In the genomic region with DNA sequence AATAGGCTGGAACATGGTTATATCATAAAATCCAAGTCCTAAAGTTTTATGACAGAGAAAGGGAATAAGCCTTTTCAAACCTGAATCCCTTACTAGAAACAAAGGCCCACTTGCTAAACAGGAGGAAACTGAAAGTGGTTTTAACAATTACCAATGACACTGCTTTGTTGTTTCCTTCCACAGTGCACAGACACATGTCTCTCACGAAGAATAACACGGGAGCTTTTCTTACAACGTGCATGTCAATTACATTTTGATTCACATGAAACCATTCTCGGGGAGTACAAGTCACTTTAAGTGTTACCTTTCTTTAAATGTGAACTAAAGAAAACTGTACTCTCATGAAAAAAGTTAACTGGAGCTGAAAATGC, we compare ENCODE assay signal across 11 cellular contexts. TPM values are rescaled to one million over a fixed set of nuclear protein-coding genes. Genes with fewer than 3 reads are reported as not detected.
DNase-seq lines count a peak whose midpoint lies in the region; ATAC-seq and TF ChIP-seq lines count a peak whose summit lies in the region.
"Had no signal": no experiment of that assay in that cellular context is flagged by ENCODE, and none has a peak within 500 bp of the region (broad histone marks: within the 10 kb centered on the region; RNA-seq: fewer than 3 reads in every experiment).

No MANE protein-coding gene starts in this region.

- H3K9ac ChIP-seq in fibroblast of lung (ENCODE audit: insufficient read depth, low read length) = no peak overlapping the region

- no TSS peak for BruUV-seq in MCF 10A (replicated peaks; lab: Mats Ljungman, UMichigan)

- peaks cover 17% of the 10 kb centered on the region for H3K27me3 Mint-ChIP-seq in MCF 10A (ENCODE audit: insufficient read depth, unreplicated experiment)
- peaks cover 2 to 7% of the 10 kb centered on the region in 2 donors for H3K27me3 Mint-ChIP-seq in T-cell
- no peaks in the 10 kb centered on the region for H3K27me3 Mint-ChIP-seq in stimulated activated naive CD8-positive, alpha-beta T cell treated with anti-CD3 and anti-CD28 coated beads, Interleukin-15, amount 100 ng/mL, for 72 hours

- H3K27me3 ChIP-seq in breast epithelium = no peaks in the 10 kb centered on the region
- H3K27me3 ChIP-seq in fibroblast of lung (ENCODE audit: control insufficient read depth, insufficient read depth, low read length) = no peaks in the 10 kb centered on the region
- no peaks in the 10 kb centered on the region for H3K27me3 ChIP-seq in prostate gland (replicated peaks; ENCODE audit: insufficient read depth)
- H3K27me3 ChIP-seq: tibial nerve had no signal

- intact Hi-C loops in MCF 10A (cut with micrococcal nuclease) (loop anchor here (2.0 to 10.0 kb wide), 4 partner anchors 89 to 721 kb away; partner anchors contain the start of genes BRAF, NDUFB2 and SSBP1), breast epithelium (cut with DNase I; ENCODE audit: low total_unique reads) (no loop called here), prostate gland (cut with DNase I) (loop anchor here (5.0 to 10.0 kb wide), 2 partner anchors 339 to 519 kb away; partner anchors contain the start of gene ADCK2)

- H3K9me3 ChIP-seq in breast epithelium (peaks cover 0 to 4% of the 10 kb centered on the region in 2 donors), fibroblast of lung (ENCODE audit: control insufficient read depth, insufficient read depth, low read depth, low read length) (no peaks in the 10 kb centered on the region), prostate gland (no peaks in the 10 kb centered on the region)

- H3K36me3 ChIP-seq in breast epithelium (no peaks in the 10 kb centered on the region), fibroblast of lung (ENCODE audit: control insufficient read depth, insufficient read depth, low read length) (peaks cover under 1% of the 10 kb centered on the region), prostate gland (no peaks in the 10 kb centered on the region)

- H3K27ac ChIP-seq in breast epithelium (no peak overlapping the region), fibroblast of lung (ENCODE audit: insufficient read depth, low read length) (no peak overlapping the region), prostate gland (no peak overlapping the region)
- H3K27ac ChIP-seq: cardiac muscle cell had no signal

- H3K4me2 ChIP-seq in fibroblast of lung (ENCODE audit: extremely low read depth, insufficient read depth, low read length) = peak overlapping the region; percentile 20

- no peak overlapping the region for H2AFZ ChIP-seq in fibroblast of lung (ENCODE audit: low read length)

- H3K9me3 Mint-ChIP-seq in MCF 10A (ENCODE audit: unreplicated experiment) (peaks cover 7% of the 10 kb centered on the region), T-cell (peaks cover 0 to 4% (median 2%) of the 10 kb centered on the region in 3 donors)
- H3K9me3 Mint-ChIP-seq in stimulated activated naive CD8-positive, alpha-beta T cell treated with anti-CD3 and anti-CD28 coated beads, Interleukin-15, amount 100 ng/mL, for 72 hours = peaks cover 0 to 9% of the 10 kb centered on the region in 2 donors

- peaks cover 3% of the 10 kb centered on the region for H3K79me2 ChIP-seq in fibroblast of lung (ENCODE audit: control insufficient read depth, insufficient read depth, low read length)

- DNase-seq in MCF 10A (ENCODE audit: unreplicated experiment) = no peak
- no peak for DNase-seq in breast epithelium (ENCODE audit: low spot score in 2 of 2)
- DNase-seq in T-cell = no peak
- DNase-seq in fibroblast of lung (ENCODE audit: low read depth in 2 of 2) = no peak
- DNase-seq in stimulated activated naive CD8-positive, alpha-beta T cell treated with anti-CD3 and anti-CD28 coated beads, Interleukin-15, amount 100 ng/mL, for 72 hours = no peak
- no peak for DNase-seq in prostate gland (ENCODE audit: low spot score)
- DNase-seq in NCI-H748 (lab: John Stamatoyannopoulos, UW; ENCODE audit: unreplicated experiment) = no peak
- DNase-seq: stimulated activated CD4-positive, alpha-beta T cell treated with anti-CD3 and anti-CD28 coated beads, Interleukin-12 subunit alpha, Interleukin-12 subunit beta, amount 100 ng/mL, for 4 hours had no signal

- ATAC-seq in T-cell (replicated peaks in 1 of 4) (no peak), GM18870 (IDR thresholded peaks at IDR 0.05; ENCODE audit: unreplicated experiment) (no peak)
- ATAC-seq in stimulated activated naive CD8-positive, alpha-beta T cell treated with anti-CD3 and anti-CD28 coated beads, Interleukin-15, amount 100 ng/mL, for 72 hours = no peak

- peaks cover 23% of the 10 kb centered on the region for H3K36me3 Mint-ChIP-seq in MCF 10A (ENCODE audit: insufficient read depth, unreplicated experiment)
- peaks cover 10% of the 10 kb centered on the region for H3K36me3 Mint-ChIP-seq in T-cell

- H3K4me3 Mint-ChIP-seq in MCF 10A (ENCODE audit: unreplicated experiment) (peak overlapping the region; percentile 85), T-cell (peak overlapping the region; percentile 82 to 98 (median 96))
- peak overlapping the region; percentile 90 for H3K4me3 Mint-ChIP-seq in stimulated activated naive CD8-positive, alpha-beta T cell treated with anti-CD3 and anti-CD28 coated beads, Interleukin-15, amount 100 ng/mL, for 72 hours

- H4K20me1 ChIP-seq in fibroblast of lung (ENCODE audit: control insufficient read depth, extremely low read depth, insufficient read depth, low read length) = no peaks in the 10 kb centered on the region

- no peak for TF ChIP-seq POLR2A in breast epithelium (IDR thresholded peaks at IDR 0.05)
- TF ChIP-seq POLR2A in prostate gland (IDR thresholded peaks at IDR 0.05) = no peak

- no peak for TF ChIP-seq CTCF in MCF 10A (IDR thresholded peaks at IDR 0.05; ENCODE audit: unreplicated experiment)
- no peak for TF ChIP-seq CTCF in breast epithelium (IDR thresholded peaks at IDR 0.05)
- no peak for TF ChIP-seq CTCF in fibroblast of lung (conservative IDR thresholded peaks at IDR 0.05 in 1 of 2, IDR thresholded peaks at IDR 0.05 in 1 of 2; ENCODE audit: low read depth in 1 of 2, low read length in 2 of 2)
- no peak for TF ChIP-seq CTCF in prostate gland (IDR thresholded peaks at IDR 0.05)

- H3K4me1 ChIP-seq in breast epithelium (peaks cover 0 to 4% of the 10 kb centered on the region in 2 donors), fibroblast of lung (ENCODE audit: control insufficient read depth, extremely low read depth, insufficient read depth, low read length) (peaks cover 4% of the 10 kb centered on the region), prostate gland (replicated peaks) (no peaks in the 10 kb centered on the region)

- peaks cover 16% of the 10 kb centered on the region for H3K4me1 Mint-ChIP-seq in MCF 10A (ENCODE audit: insufficient read depth, unreplicated experiment)
- peaks cover 36 to 42% (median 39%) of the 10 kb centered on the region in 3 donors for H3K4me1 Mint-ChIP-seq in T-cell
- H3K4me1 Mint-ChIP-seq in stimulated activated naive CD8-positive, alpha-beta T cell treated with anti-CD3 and anti-CD28 coated beads, Interleukin-15, amount 100 ng/mL, for 72 hours = peaks cover 37% of the 10 kb centered on the region

- POLR2A ChIA-PET in MCF 10A (lab: Yijun Ruan, JAX) = interaction anchor here (0.6 to 2.4 kb wide), 5 partner anchors 29 to 724 kb away, joined by 3 to 31 read pairs (median 10); partner anchors contain the start of genes BRAF and SSBP1
- POLR2A ChIA-PET in T-cell (lab: Charles Lee) = interaction anchor here (0.7 to 1.0 kb wide), 3 partner anchors 10 to 569 kb away, joined by 3 to 8 read pairs (median 7); no protein-coding TSS in a partner anchor

- H3K27ac Mint-ChIP-seq in MCF 10A (ENCODE audit: low read depth, unreplicated experiment) = peak overlapping the region; percentile 97
- H3K27ac Mint-ChIP-seq in T-cell = peak overlapping the region; percentile 98 to 100
- H3K27ac Mint-ChIP-seq in stimulated activated naive CD8-positive, alpha-beta T cell treated with anti-CD3 and anti-CD28 coated beads, Interleukin-15, amount 100 ng/mL, for 72 hours = peak overlapping the region; percentile 87 to 99

- WGBS in prostate gland = 59% methylated on average over 4 of the region's 4 CpGs

- CTCF ChIA-PET in MCF 10A (lab: Yijun Ruan, JAX) = interaction anchor here (0.9 to 5.7 kb wide), 13 partner anchors 10 to 636 kb away, joined by 3 to 145 read pairs (median 6); partner anchors contain the start of gene BRAF
- CTCF ChIA-PET in T-cell (lab: Charles Lee) = interaction anchor here (1.0 to 5.1 kb wide), 4 partner anchors 40 to 536 kb away, joined by 4 to 107 read pairs (median 30); no protein-coding TSS in a partner anchor

- H3K4me3 ChIP-seq in breast epithelium (peak overlapping the region in 1 of 3 donors; percentile 67), fibroblast of lung (replicated peaks in 1 of 4; ENCODE audit: control extremely low read depth in 1 of 4, insufficient read depth in 1 of 4, low read depth in 3 of 4, low read length in 4 of 4) (peak overlapping the region in 3 of 4 experiments; percentile 65 to 85 (median 69)), prostate gland (no peak overlapping the region)

RNA-seq across cellular contexts. Expression of gene MRPS33, which starts 1.4 kb away (rescaled TPM):
- 49.7 and 58.6 TPM in 2 replicates for total RNA-seq in MCF 10A (2022)
- 10 to 100 TPM; 17.4 to 23.4 (median 21.8) TPM for total RNA-seq in breast epithelium
- 10 to 100 TPM; 24.2 to 45.5 (median 38.6) TPM for total RNA-seq in T-cell
- total RNA-seq in fibroblast of lung = 30.6 and 40.1 TPM in 2 replicates
- polyA plus RNA-seq in fibroblast of lung = 64.8 and 73.6 TPM in 2 replicates
- 90.5 and 107 TPM in 2 replicates for polyA plus RNA-seq in fibroblast of lung (2012)
- 0.08 and 9.4 TPM in 2 replicates for polyA minus RNA-seq in fibroblast of lung (ENCODE audit: low replicate concordance)
- total RNA-seq in prostate gland = 10 to 100 TPM; 30.0 to 43.0 TPM

Comparison
In these comparisons a context has a peak if more than half of its experiments do, and no peak if none do; other contexts are left out.
1. H3K4me3 ChIP-seq: peak in fibroblast of lung (3 of 4); none in prostate gland (0 of 2).
2. Peak in every context shown above with its lines, with median percentiles within 50 percentile points of each other: H3K27ac Mint-ChIP-seq and H3K4me3 Mint-ChIP-seq.